14 cellular contexts compared by ENCODE assay signal in the genomic region with DNA sequence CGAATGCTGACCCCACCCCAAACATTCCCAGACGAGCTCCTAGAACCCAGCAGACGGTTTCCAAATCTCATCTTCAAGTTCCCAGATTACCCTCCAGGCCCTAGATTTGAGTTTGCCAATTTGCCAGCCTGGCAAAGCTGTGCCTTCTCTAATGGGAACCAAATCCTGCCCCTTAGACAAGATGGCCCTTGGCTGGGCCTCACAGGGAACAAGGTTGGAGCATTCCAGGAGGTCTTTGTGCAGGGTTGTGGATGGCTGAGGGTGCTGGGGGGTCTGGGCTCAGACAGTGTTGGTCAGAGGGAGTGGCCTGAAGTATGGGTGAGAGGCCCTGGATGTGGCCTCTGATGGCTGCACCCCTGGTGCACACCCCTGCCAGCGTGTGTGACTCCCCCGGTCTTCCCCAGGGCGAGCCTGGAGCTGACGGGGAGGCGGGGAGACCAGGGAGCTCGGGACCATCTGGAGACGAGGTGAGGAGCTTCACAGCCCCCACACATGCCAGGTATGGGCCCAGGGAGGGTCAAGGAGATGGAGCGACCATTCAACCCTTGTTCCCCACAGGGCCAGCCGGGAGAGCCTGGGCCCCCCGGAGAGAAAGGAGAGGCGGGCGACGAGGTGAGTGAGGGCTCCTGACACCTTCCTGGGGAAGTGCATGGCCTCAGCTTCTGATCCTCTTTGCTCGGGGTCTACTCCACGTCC. TPM values are rescaled to one million over a fixed set of nuclear protein-coding genes. Genes with fewer than 3 reads are reported as not detected.
DNase-seq lines count a peak whose midpoint lies in the region; ATAC-seq and TF ChIP-seq lines count a peak whose summit lies in the region.
"Had no signal": no experiment of that assay in that cellular context is flagged by ENCODE, and none has a peak within 500 bp of the region (broad histone marks: within the 10 kb centered on the region; RNA-seq: fewer than 3 reads in every experiment).

No MANE protein-coding gene starts in this region.

- no peak for TF ChIP-seq CTCF in omental fat pad (IDR thresholded peaks at IDR 0.05)
- no peak for TF ChIP-seq CTCF in vagina (IDR thresholded peaks at IDR 0.05)
- no peak for TF ChIP-seq CTCF in Caco-2 (IDR thresholded peaks at IDR 0.05; ENCODE audit: insufficient read depth in 1 of 2, low read depth in 1 of 2, low read length in 1 of 2, severe bottlenecking in 1 of 2, unreplicated experiment in 1 of 2)

- POLR2A ChIA-PET in Caco-2 (lab: Charles Lee), result interaction anchor here (0.5 kb wide), 1 partner anchor 649 kb away, joined by 6 read pairs; no protein-coding TSS in a partner anchor

- H3K27me3 ChIP-seq in esophagus (ENCODE audit: control insufficient read depth in 1 of 2, insufficient read depth in 2 of 2, low read length in 2 of 2) (no peaks in the 10 kb centered on the region), vagina (no peaks in the 10 kb centered on the region), Caco-2 (replicated peaks; ENCODE audit: control insufficient read depth, insufficient read depth, low read length) (no peaks in the 10 kb centered on the region)

- intact Hi-C loops in Right ventricle myocardium superior (cut with DNase I), result no loop called here
- intact Hi-C loops in cardiac septum (cut with DNase I), result loop anchor here (10.0 kb wide), 1 partner anchor 133 kb away; no protein-coding TSS in a partner anchor
- intact Hi-C loops in vagina (cut with DNase I), result no loop called here
- intact Hi-C loops in Caco-2 (cut with micrococcal nuclease; ENCODE audit: unreplicated experiment), result no loop called here

- TF ChIP-seq POLR2A in vagina (IDR thresholded peaks at IDR 0.05), result no peak

- H3K4me1 ChIP-seq in esophagus (ENCODE audit: control insufficient read depth in 2 of 2, insufficient read depth in 2 of 2, low read length in 1 of 2), result no peaks in the 10 kb centered on the region
- no peaks in the 10 kb centered on the region for H3K4me1 ChIP-seq in vagina
- H3K4me1 ChIP-seq in Caco-2, result 0 out of 2 replicates have a peak, but pooled peaks cover 7% of the 10 kb centered on the region

- DNase-seq in Right ventricle myocardium superior (peak; percentile 34), cardiac septum (ENCODE audit: low spot score) (no peak), omental fat pad (ENCODE audit: low spot score) (peak; percentile 15), vagina (ENCODE audit: extremely low spot score in 2 of 2) (peak in 1 of 2 donors; percentile 86), Caco-2 (no peak), NCI-H345 treated with DMSO at 0.1 percent for 48 hours (lab: John Stamatoyannopoulos, UW; ENCODE audit: unreplicated experiment) (no peak), SHP77 (lab: John Stamatoyannopoulos, UW) (no peak)
- DNase-seq: DMS153, MV-4-11 had no signal

- H3K36me3 ChIP-seq in esophagus (ENCODE audit: control insufficient read depth in 2 of 2, insufficient read depth in 2 of 2, low read length in 1 of 2) (peaks cover 0 to 15% of the 10 kb centered on the region in 2 donors), vagina (peaks cover 0 to 35% of the 10 kb centered on the region in 2 donors), Caco-2 (ENCODE audit: control insufficient read depth, insufficient read depth, low read length) (no peaks in the 10 kb centered on the region)

- H3K27me3 Mint-ChIP-seq in Caco-2 (ENCODE audit: insufficient read depth, unreplicated experiment), result no peaks in the 10 kb centered on the region
- H3K27me3 Mint-ChIP-seq: activated naive CD8-positive, alpha-beta T cell; B cell had no signal

- H3K9me3 ChIP-seq in esophagus (ENCODE audit: control insufficient read depth in 2 of 2, insufficient read depth in 1 of 2, low read depth in 1 of 2, low read length in 1 of 2) (no peaks in the 10 kb centered on the region), vagina (no peaks in the 10 kb centered on the region), Caco-2 (no peaks in the 10 kb centered on the region)

- H3K9me3 Mint-ChIP-seq in Caco-2 (ENCODE audit: unreplicated experiment), result no peaks in the 10 kb centered on the region
- H3K9me3 Mint-ChIP-seq: memory B cell; T-helper 1 cell treated with Interleukin-12 subunit alpha and Interleukin-12 subunit beta and Interleukin-4 antibody, amounts not matched to agents 30 μg/mL and 1 μg/mL, for 36 hours had no signal

- H3K4me3 Mint-ChIP-seq in Caco-2 (ENCODE audit: unreplicated experiment), result no peak overlapping the region
- H3K4me3 Mint-ChIP-seq: activated naive CD8-positive, alpha-beta T cell; B cell; memory B cell; T-helper 1 cell treated with Interleukin-12 subunit alpha and Interleukin-12 subunit beta and Interleukin-4 antibody, amounts not matched to agents 30 μg/mL and 1 μg/mL, for 36 hours had no signal

- CTCF ChIA-PET in Caco-2 (lab: Charles Lee), result no interaction called here

- H3K27ac ChIP-seq in esophagus (ENCODE audit: low read depth in 2 of 2, low read length in 1 of 2) (peak overlapping the region; percentile 32 to 34), vagina (peak overlapping the region; percentile 71)

- H3K27ac Mint-ChIP-seq in Caco-2 (ENCODE audit: unreplicated experiment), result no peak overlapping the region
- H3K27ac Mint-ChIP-seq: activated naive CD8-positive, alpha-beta T cell; B cell; memory B cell; T-helper 1 cell treated with Interleukin-12 subunit alpha and Interleukin-12 subunit beta and Interleukin-4 antibody, amounts not matched to agents 30 μg/mL and 1 μg/mL, for 36 hours had no signal

- no peaks in the 10 kb centered on the region for H3K4me1 Mint-ChIP-seq in Caco-2 (ENCODE audit: low read depth, unreplicated experiment)
- H3K4me1 Mint-ChIP-seq: B cell, memory B cell had no signal

- no peak for ATAC-seq in Right ventricle myocardium superior (ENCODE audit: poor library complexity)
- no peak for ATAC-seq in omental fat pad (ENCODE audit: low FRiP score)

- no peak overlapping the region for H3K4me3 ChIP-seq in esophagus (ENCODE audit: low read depth in 1 of 2, low read length in 2 of 2)
- no peak overlapping the region for H3K4me3 ChIP-seq in vagina
- H3K4me3 ChIP-seq in Caco-2 (ENCODE audit: low read depth, low read length), result no peak overlapping the region

- 79 to 81% methylated on average over 18 of the region's 18 CpGs for WGBS in esophagus, 2 donors

- BruUV-seq in Caco-2 (replicated peaks; lab: Mats Ljungman, UMichigan), result no TSS peak

- no peaks in the 10 kb centered on the region for H3K36me3 Mint-ChIP-seq in Caco-2 (ENCODE audit: insufficient read depth, unreplicated experiment)
- H3K36me3 Mint-ChIP-seq: activated naive CD8-positive, alpha-beta T cell; memory B cell had no signal

RNA-seq across cellular contexts. Expression of gene COL6A1, which starts 10.2 kb away (rescaled TPM):
- total RNA-seq in Right ventricle myocardium superior (173 TPM), cardiac septum (140 TPM), omental fat pad (1,000 to 10,000 TPM in 1 of 4 donors, 100 to 1,000 TPM in 3; 410 to 1,024 (median 521) TPM), vagina (520 TPM), Caco-2 (2022) (31.9 and 33.4 TPM in 2 replicates)
- 100 to 1,000 TPM; 105 to 123 TPM for polyA plus RNA-seq in esophagus

Comparison
In these comparisons a context has a peak if more than half of its experiments do, and no peak if none do; other contexts are left out.
1. DNase-seq: peak in Right ventricle myocardium superior (single experiment) and omental fat pad (single experiment); none in cardiac septum (single experiment), Caco-2 (0 of 2), NCI-H345 treated with DMSO at 0.1 percent for 48 hours (single experiment) and SHP77 (0 of 2).